In genomic region chr22:36775966-36776669, GRCh38 we compare ENCODE assay signal across 8 cellular contexts. TPM values are rescaled to one million over a fixed set of nuclear protein-coding genes. Genes with fewer than 3 reads are reported as not detected.
A peak's percentile ranks its signal among the peaks of the same experiment; 100 is the strongest.
DNase-seq lines count a peak whose midpoint lies in the region; TF ChIP-seq lines count a peak whose summit lies in the region.

TSS of gene IFT27 (minus strand) at chr22:36776119. CDS start at chr22:36775707, 412 bp downstream.

- peaks cover 6% of the 10 kb centered on the region for H3K27me3 ChIP-seq in H7 (ENCODE audit: control insufficient read depth, insufficient read depth, low read length)
- no peaks in the 10 kb centered on the region for H3K27me3 ChIP-seq in MG63
- no peaks in the 10 kb centered on the region for H3K27me3 ChIP-seq in neural cell (ENCODE audit: insufficient read depth, low read depth, low read length)
- H3K27me3 ChIP-seq in stomach = no peaks in the 10 kb centered on the region

- peak within 1 kb of the TSS; percentile 80 for H3K9ac ChIP-seq in neural cell (ENCODE audit: low read length)

- peak within 1 kb of the TSS; percentile 56 for H2AFZ ChIP-seq in neural cell (ENCODE audit: low read depth, low read length)

- intact Hi-C loops in stomach (cut with DNase I; ENCODE audit: low total_unique reads) = no loop called here

- no peaks in the 10 kb centered on the region for H3K9me3 ChIP-seq in MG63
- H3K9me3 ChIP-seq in neural cell (ENCODE audit: low read length) = no peaks in the 10 kb centered on the region
- H3K9me3 ChIP-seq in stomach = no peaks in the 10 kb centered on the region

- WGBS in stomach, 5 donors = 0 to 1% (median 0%) methylated on average over 26 to 43 of the region's 43 CpGs

- H3F3A ChIP-seq in neural cell (ENCODE audit: insufficient read depth, low read length, poor library complexity, severe bottlenecking) = no peaks in the 10 kb centered on the region

- H3K4me2 ChIP-seq in neural cell (ENCODE audit: low read length) = peak within 1 kb of the TSS; percentile 76

- H3K36me3 ChIP-seq in H7 (replicated peaks; ENCODE audit: control insufficient read depth, insufficient read depth, low read length) = peaks cover 2% of the 10 kb centered on the region; the same call in 1 of the 2 replicates
- H3K36me3 ChIP-seq in MG63 = no peaks in the 10 kb centered on the region
- H3K36me3 ChIP-seq in neural cell (ENCODE audit: insufficient read depth, low read length) = no peaks in the 10 kb centered on the region
- peaks cover 0 to 15% (median 4%) of the 10 kb centered on the region in 4 donors for H3K36me3 ChIP-seq in stomach

- H3K9me2 ChIP-seq in neural cell (ENCODE audit: insufficient read depth, low read length) = no peaks in the 10 kb centered on the region

- H3K79me2 ChIP-seq in neural cell (replicated peaks; ENCODE audit: insufficient read depth, low read length) = peaks cover 14% of the 10 kb centered on the region

- TF ChIP-seq EP300 in neural cell (conservative IDR thresholded peaks at IDR 0.05; ENCODE audit: poor library complexity, severe bottlenecking) (no peak), stomach (IDR thresholded peaks at IDR 0.05) (no peak)

- TF ChIP-seq CTCF in fibroblast of villous mesenchyme (IDR thresholded peaks at IDR 0.05; ENCODE audit: insufficient read depth, low read depth, low read length) (no peak), neural cell (IDR thresholded peaks at IDR 0.05; ENCODE audit: poor library complexity, severe bottlenecking) (no peak), stomach (IDR thresholded peaks at IDR 0.05) (no peak)

- TF ChIP-seq POLR2A in stomach (IDR thresholded peaks at IDR 0.05) = no peak

- H3K27ac ChIP-seq in neural cell (ENCODE audit: low read length) (peak within 1 kb of the TSS; percentile 80), stomach (peak within 1 kb of the TSS; percentile 86 to 94 (median 91))

- TF ChIP-seq RAD21 in neural cell (conservative IDR thresholded peaks at IDR 0.05) = no peak

- DNase-seq in ELR (ENCODE audit: low read depth) = peak; percentile 100
- peak; percentile 100 for DNase-seq in H7
- DNase-seq in MG63 = peak; percentile 99
- DNase-seq in SIG-M5 treated with dmso at 0.1 percent for 504 hours (lab: John Stamatoyannopoulos, UW; ENCODE audit: unreplicated experiment) = peak; percentile 95
- peak; percentile 96 for DNase-seq in activated gamma-delta T cell treated with Interleukin-2 at 50 U/mL for 16 hours
- DNase-seq in fibroblast of villous mesenchyme (ENCODE audit: low read depth) = peak; percentile 100
- peak; percentile 99 for DNase-seq in stomach

- H4K20me1 ChIP-seq in neural cell (ENCODE audit: insufficient read depth) = no peaks in the 10 kb centered on the region

- H3K4me3 ChIP-seq in H7 (ENCODE audit: insufficient read depth, low read depth, low read length) (peak within 1 kb of the TSS; percentile 74), MG63 (peak within 1 kb of the TSS; percentile 60), fibroblast of villous mesenchyme (ENCODE audit: low read depth, low read length) (peak within 1 kb of the TSS; percentile 89), neural cell (ENCODE audit: low read length) (peak within 1 kb of the TSS; percentile 79), stomach (peak within 1 kb of the TSS; percentile 84 to 97 (median 92))

- H3K4me1 ChIP-seq in stomach = peaks cover 0 to 18% (median 12%) of the 10 kb centered on the region in 4 donors

TF ChIP-seq in neural cell, 6 proteins besides CTCF, POLR2A, EP300 and RAD21:
- no peak for TF ChIP-seq MXI1 (conservative IDR thresholded peaks at IDR 0.05; ENCODE audit: poor library complexity, severe bottlenecking)
- TF ChIP-seq POLR2AphosphoS5 (IDR thresholded peaks at IDR 0.05) = peak; percentile 93

RNA-seq across cellular contexts. Expression of gene IFT27, which starts in this region (rescaled TPM):
- total RNA-seq in H7 (2014; rRNA removed; shearing (Covaris generic)) = 20.2 and 30.1 TPM in 2 replicates
- 11.1 and 26.7 TPM in 2 replicates for total RNA-seq in MG63 (2014; rRNA removed; shearing (Covaris generic); ENCODE audit: low replicate concordance)
- 16.0 and 24.5 TPM in 2 replicates for total RNA-seq in fibroblast of villous mesenchyme
- polyA plus RNA-seq in neural cell = 92.3 and 111 TPM in 2 replicates
- 39.7 and 47.7 TPM in 2 replicates for polyA minus RNA-seq in neural cell
- 10 to 100 TPM in 3 of 5 donors, 1 to 10 TPM in 2; 8.2 to 36.1 (median 13.8) TPM for total RNA-seq in stomach
- polyA plus RNA-seq in stomach = 10 to 100 TPM; 19.4 to 31.5 (median 24.6) TPM

Comparison
In these comparisons a context has a peak if more than half of its experiments do, and no peak if none do; other contexts are left out.
1. Peak in every context shown above with its lines: DNase-seq, H3K4me3 ChIP-seq and H3K27ac ChIP-seq.